In the genomic region with DNA sequence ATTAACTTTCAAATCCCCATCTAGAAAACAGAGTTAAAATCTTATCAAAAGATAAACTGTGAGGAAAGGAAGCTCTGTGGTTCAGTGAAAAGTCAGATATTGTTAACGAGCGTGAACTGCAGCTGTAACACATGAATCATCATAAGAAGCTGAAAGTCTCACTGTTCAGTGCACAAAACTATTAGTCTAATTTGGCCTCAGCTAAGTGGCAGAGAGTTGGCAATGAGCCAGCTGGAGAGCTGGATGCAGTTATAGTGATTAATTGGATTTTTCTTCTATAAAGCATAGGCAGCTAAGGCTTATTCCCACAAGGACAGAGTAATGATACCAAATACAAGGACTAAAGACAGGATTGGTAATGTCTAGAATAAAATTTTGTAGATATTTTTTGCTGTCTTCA, we compare ENCODE assay signal across 9 cellular contexts.
DNase-seq lines count a peak whose midpoint lies in the region; ATAC-seq and FAIRE-seq lines count a peak whose summit lies in the region.
"Had no signal": no experiment of that assay in that cellular context is flagged by ENCODE, and none has a peak within 500 bp of the region (broad histone marks: within the 10 kb centered on the region; RNA-seq: fewer than 3 reads in every experiment).

No MANE protein-coding gene starts in this region.

- DNase-seq in D341Med (ENCODE audit: low spot score) (peak; percentile 68), NCI-H146 treated with DMSO at 0.1 percent for 48 hours (lab: John Stamatoyannopoulos, UW; ENCODE audit: unreplicated experiment) (peak; percentile 33), UCSD-AML1 (lab: John Stamatoyannopoulos, UW; ENCODE audit: unreplicated experiment) (peak; percentile 8), activated T-cell treated with anti-CD3 and anti-CD28 coated beads for 4 hours (no peak)
- no peak for DNase-seq in activated naive CD4-positive, alpha-beta T cell treated with Interleukin-2 at 50 U/mL for 16 hours
- no peak for DNase-seq in stimulated activated CD4-positive, alpha-beta T cell treated with anti-CD3 and anti-CD28 coated beads, Interleukin-15, amount 100 ng/mL, for 24 hours
- DNase-seq: stimulated activated CD4-positive, alpha-beta T cell treated with anti-CD3 and anti-CD28 coated beads, Interleukin-1b, Interleukin-23, amount 100 ng/mL, for 48 hours had no signal

- ATAC-seq in GM19467 (IDR thresholded peaks at IDR 0.05; ENCODE audit: unreplicated experiment): no peak

- FAIRE-seq in islet of Langerhans (lab: Jason Lieb, UNC): peak; percentile 100

Comparison
In these comparisons a context has a peak if more than half of its experiments do, and no peak if none do; other contexts are left out.
1. DNase-seq: peak in D341Med (single experiment), NCI-H146 treated with DMSO at 0.1 percent for 48 hours (single experiment) and UCSD-AML1 (single experiment); none in activated T-cell treated with anti-CD3 and anti-CD28 coated beads for 4 hours (single experiment), activated naive CD4-positive, alpha-beta T cell treated with Interleukin-2 at 50 U/mL for 16 hours (single experiment) and stimulated activated CD4-positive, alpha-beta T cell treated with anti-CD3 and anti-CD28 coated beads, Interleukin-15, amount 100 ng/mL, for 24 hours (single experiment).